Comparison of ENCODE assay signal across 8 cellular contexts in genomic region chr18:26548144-26549102, GRCh38.
DNase-seq lines count a peak whose midpoint lies in the region; ATAC-seq and TF ChIP-seq lines count a peak whose summit lies in the region.

Gene KCTD1, minus strand, starts transcription at chr18:26548553. Its CDS starts 17 bp downstream, at chr18:26548536.

- DNase-seq in AG08395 (ENCODE audit: low spot score), result peak; percentile 90
- DNase-seq in NCI-H2227 treated with DMSO at 0.1 percent for 48 hours (lab: John Stamatoyannopoulos, UW), result peak; percentile 72
- peak; percentile 20 for DNase-seq in activated CD4-positive, CD25-positive, alpha-beta regulatory T cell treated with anti-CD3 and anti-CD28 coated beads, Interleukin-2, amount 50 U/mL, for 16 hours (ENCODE audit: low read depth, low spot score)
- DNase-seq in choroid plexus epithelial cell (ENCODE audit: low read depth), result peak; percentile 90
- peak; percentile 81 for DNase-seq in kidney glomerular epithelial cell (lab: John Stamatoyannopoulos, UW)
- peak; percentile 55 to 65 for DNase-seq in stimulated activated CD4-positive, alpha-beta T cell treated with anti-CD3 and anti-CD28 coated beads, Interleukin-15, amount 100 ng/mL, for 48 hours (ENCODE audit: low read depth in 2 of 2)

- no peak for TF ChIP-seq CTCF in choroid plexus epithelial cell (conservative IDR thresholded peaks at IDR 0.05; ENCODE audit: low read depth, low read length)

- ATAC-seq in GM18907 (IDR thresholded peaks at IDR 0.05; ENCODE audit: unreplicated experiment) (peak; percentile 57), HG03103 (IDR thresholded peaks at IDR 0.05; ENCODE audit: low read depth, unreplicated experiment) (peak; percentile 44)

- peak within 1 kb of the TSS; percentile 81 for H3K4me3 ChIP-seq in choroid plexus epithelial cell (ENCODE audit: low read depth, low read length)

Comparison
In these comparisons a context has a peak if more than half of its experiments do, and no peak if none do; other contexts are left out.
1. Peak in every context shown above with its lines: DNase-seq, ATAC-seq and H3K4me3 ChIP-seq.
2. DNase-seq: peak in every context shown above with its lines; median percentile 90 in AG08395; 90 in choroid plexus epithelial cell; 81 in kidney glomerular epithelial cell; 72 in NCI-H2227 treated with DMSO at 0.1 percent for 48 hours; 60 in stimulated activated CD4-positive, alpha-beta T cell treated with anti-CD3 and anti-CD28 coated beads, Interleukin-15, amount 100 ng/mL, for 48 hours; 20 in activated CD4-positive, CD25-positive, alpha-beta regulatory T cell treated with anti-CD3 and anti-CD28 coated beads, Interleukin-2, amount 50 U/mL, for 16 hours.